ENCODE assay signal across 1 cellular context in genomic region chr20:62987114-62987513, GRCh38.
TF ChIP-seq lines count a peak whose summit lies in the region.

No MANE protein-coding gene starts in this region.

TF ChIP-seq in HEK293, 187 proteins besides CTCF, POLR2A, EP300 and RAD21 (continued from another document):
- TF ChIP-seq, protein P1, sequence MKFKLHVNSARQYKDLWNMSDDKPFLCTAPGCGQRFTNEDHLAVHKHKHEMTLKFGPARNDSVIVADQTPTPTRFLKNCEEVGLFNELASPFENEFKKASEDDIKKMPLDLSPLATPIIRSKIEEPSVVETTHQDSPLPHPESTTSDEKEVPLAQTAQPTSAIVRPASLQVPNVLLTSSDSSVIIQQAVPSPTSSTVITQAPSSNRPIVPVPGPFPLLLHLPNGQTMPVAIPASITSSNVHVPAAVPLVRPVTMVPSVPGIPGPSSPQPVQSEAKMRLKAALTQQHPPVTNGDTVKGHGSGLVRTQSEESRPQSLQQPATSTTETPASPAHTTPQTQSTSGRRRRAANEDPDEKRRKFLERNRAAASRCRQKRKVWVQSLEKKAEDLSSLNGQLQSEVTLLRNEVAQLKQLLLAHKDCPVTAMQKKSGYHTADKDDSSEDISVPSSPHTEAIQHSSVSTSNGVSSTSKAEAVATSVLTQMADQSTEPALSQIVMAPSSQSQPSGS (tag by site-specific recombination; IDR thresholded peaks at IDR 0.05; ENCODE audit: low read depth) = peak; percentile 44; the same call in 1 of the 2 replicates
- peak; percentile 76; the same call in 1 of the 2 replicates for TF ChIP-seq ZBTB6 (tag by site-specific recombination; IDR thresholded peaks at IDR 0.05)
- TF ChIP-seq PRDM4 (tag by site-specific recombination; IDR thresholded peaks at IDR 0.05) = no peak
